Comparison of ENCODE assay signal across 22 cellular contexts in genomic region chr1:107147813-107148212, GRCh38. TPM values are rescaled to one million over a fixed set of nuclear protein-coding genes. Genes with fewer than 3 reads are reported as not detected.
"Had no signal": no experiment of that assay in that cellular context is flagged by ENCODE, and none has a peak within 500 bp of the region (broad histone marks: within the 10 kb centered on the region; RNA-seq: fewer than 3 reads in every experiment).

No MANE protein-coding gene starts in this region.

- ATAC-seq: activated CD8-positive, alpha-beta memory T cell treated with anti-CD3 and anti-CD28 coated beads, Interleukin-2, amount 10 ng/mL, durations not matched to agents 7 days and 5 days; activated naive CD8-positive, alpha-beta T cell treated with anti-CD3 and anti-CD28 coated beads, Interleukin-2, amount 50 U/mL, for 24 hours; esophagus mucosa; left lung; naive thymus-derived CD8-positive, alpha-beta T cell; stimulated activated naive B cell treated with anti-CD40 and anti-IgM and Interleukin-4, amounts not matched to agents 10 μg/mL and 1 μg/mL and 100 μg/mL, for 72 hours had no signal

- H3K4me3 ChIP-seq: cardiac muscle cell, dorsolateral prefrontal cortex, hepatocyte, left lung, tibial artery, uterus had no signal

- DNase-seq: activated CD4-positive, alpha-beta memory T cell treated with anti-CD3 and anti-CD28 coated beads for 36 hours; activated CD8-positive, alpha-beta memory T cell treated with anti-CD3 and anti-CD28 coated beads, Interleukin-2, amount 10 ng/mL, durations not matched to agents 7 days and 5 days; activated naive CD4-positive, alpha-beta T cell treated with anti-CD3 and anti-CD28 coated beads for 36 hours; activated naive CD8-positive, alpha-beta T cell treated with anti-CD3 and anti-CD28 coated beads, Interleukin-2, amount 50 U/mL, for 24 hours; activated T-cell treated with anti-CD3 and anti-CD28 coated beads, Interleukin-2, amount 50 U/mL, for 1 hour; dorsolateral prefrontal cortex; left lung; naive thymus-derived CD8-positive, alpha-beta T cell; retina; stimulated activated CD4-positive, alpha-beta T cell treated with anti-CD3 and anti-CD28 coated beads, Interleukin-2, amount 100 ng/mL, for 48 hours; stimulated activated naive B cell treated with anti-CD40 and anti-IgM and Interleukin-4, amounts not matched to agents 10 μg/mL and 1 μg/mL and 100 μg/mL, for 72 hours; T1000; tibial artery; uterus had no signal

- H3K27ac ChIP-seq: cardiac muscle cell, dorsolateral prefrontal cortex, hepatocyte, left lung, parathyroid adenoma, tibial artery, uterus, VCaP had no signal

- FAIRE-seq: astrocyte, keratinocyte had no signal

RNA-seq across cellular contexts. Expression of gene NTNG1, which starts 7.0 kb away (rescaled TPM):
- total RNA-seq: activated CD4-positive, alpha-beta memory T cell treated with anti-CD3 and anti-CD28 coated beads for 36 hours; activated naive CD4-positive, alpha-beta T cell treated with anti-CD3 and anti-CD28 coated beads for 36 hours; activated T-helper 2 cell treated with anti-CD3 and anti-CD28 coated beads, Interferon-gamma antibody, Interleukin-2, Interleukin-4, amounts not matched to agents 10 μg/mL and 5 μg/mL and 100 μg/mL, durations not matched to agents 14 hours and 24 hours and 36 hours; naive thymus-derived CD8-positive, alpha-beta T cell had no signal
